In the genomic region with DNA sequence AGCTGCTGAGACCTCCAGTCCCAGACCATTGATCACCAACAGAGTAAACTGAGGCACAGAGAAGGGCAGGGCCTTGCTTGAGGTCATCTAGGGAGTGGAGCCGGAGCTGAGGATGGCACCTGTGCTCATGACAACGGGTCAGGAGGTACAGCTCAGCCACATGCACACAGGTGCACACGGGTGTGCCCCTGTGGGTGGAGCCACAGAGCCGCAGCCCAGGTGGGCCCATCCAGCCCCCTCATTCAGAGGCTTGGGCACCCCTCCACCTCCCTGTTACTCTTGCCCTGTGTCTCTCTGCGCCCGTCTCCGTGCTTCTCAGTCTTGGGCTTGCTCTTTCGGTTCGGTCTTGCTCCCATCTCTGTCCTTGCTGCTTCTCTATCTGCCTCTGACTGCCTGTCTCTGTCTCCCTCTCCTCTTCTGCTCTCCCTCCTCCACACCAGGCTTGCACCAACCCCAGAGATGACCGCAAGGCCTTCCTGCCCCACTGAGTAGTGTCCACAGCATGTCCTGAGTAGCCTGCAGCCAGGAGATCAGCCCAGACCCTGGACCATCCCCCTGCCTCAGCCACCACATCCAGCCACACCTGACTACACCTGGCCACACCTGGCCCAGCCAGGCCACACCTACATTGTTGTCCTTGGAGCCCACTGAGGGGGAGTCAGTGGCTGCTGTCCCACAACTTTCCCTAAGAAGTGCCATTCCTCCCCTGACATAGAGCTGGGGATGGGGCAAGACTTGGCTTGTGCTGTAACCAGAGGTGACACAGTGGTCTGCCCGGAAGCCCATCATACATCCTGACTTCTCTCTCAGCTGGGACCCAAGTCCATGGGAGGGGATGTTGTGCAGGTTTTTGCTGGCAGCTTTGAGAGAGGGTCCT, we compare ENCODE assay signal across 17 cellular contexts. TPM values are rescaled to one million over a fixed set of nuclear protein-coding genes. Genes with fewer than 3 reads are reported as not detected.
DNase-seq lines count a peak whose midpoint lies in the region; ATAC-seq, FAIRE-seq and TF ChIP-seq lines count a peak whose summit lies in the region.
"Had no signal": no experiment of that assay in that cellular context is flagged by ENCODE, and none has a peak within 500 bp of the region (broad histone marks: within the 10 kb centered on the region; RNA-seq: fewer than 3 reads in every experiment).

No MANE protein-coding gene starts in this region.

- WGBS in trophoblast cell (ENCODE audit: extremely low coverage, insufficient coverage, insufficient read length) = no CpG with 5 or more reads among the region's 11 CpGs
- WGBS in heart left ventricle, 4 donors = 94 to 97% (median 95%) methylated on average over 10 to 11 of the region's 11 CpGs

- H3K4me3 ChIP-seq in bronchial epithelial cell (ENCODE audit: low read depth, low read length) (no peak overlapping the region), trophoblast cell (ENCODE audit: low read depth, low read length) (peak overlapping the region; percentile 27), heart left ventricle (no peak overlapping the region)
- H3K4me3 ChIP-seq: PC-9 had no signal

- H3K27me3 Mint-ChIP-seq in stimulated activated naive CD8-positive, alpha-beta T cell treated with anti-CD3 and anti-CD28 coated beads, Interleukin-15, amount 100 ng/mL, for 72 hours = no peaks in the 10 kb centered on the region

- H2BK5ac ChIP-seq in trophoblast cell (ENCODE audit: low read depth, low read length, poor library complexity) = no peak overlapping the region

- TF ChIP-seq CTCF in bronchial epithelial cell (IDR thresholded peaks at IDR 0.05; ENCODE audit: insufficient read depth, low read length, severe bottlenecking) = no peak
- TF ChIP-seq CTCF in heart left ventricle (IDR thresholded peaks at IDR 0.05) = no peak

- DNase-seq in stimulated activated naive CD8-positive, alpha-beta T cell treated with anti-CD3 and anti-CD28 coated beads, Interleukin-15, amount 100 ng/mL, for 72 hours = no peak
- DNase-seq in stimulated activated naive CD8-positive, alpha-beta T cell treated with anti-CD3 and anti-CD28 coated beads, Interleukin-15, Interleukin-2, amounts not matched to agents 100 U/mL and 50 U/mL, for 24 hours = no peak
- DNase-seq in bronchial epithelial cell (ENCODE audit: low read depth) (no peak), trophoblast cell (no peak), dedifferentiated amniotic fluid mesenchymal stem cell (ENCODE audit: extremely low spot score) (no peak), heart left ventricle (no peak)
- DNase-seq: ACHN, AML-193, Caco-2, NCI-H1048, NCI-H2081 treated with DMSO at 0.1 percent for 48 hours, NCI-H524, PC-9 had no signal

- H4K91ac ChIP-seq in trophoblast cell (ENCODE audit: low read depth, low read length) = no peak overlapping the region

- no peak overlapping the region for H3K9ac ChIP-seq in trophoblast cell (ENCODE audit: low read length)
- H3K9ac ChIP-seq: KMS-11 had no signal

- ATAC-seq in stimulated activated naive CD8-positive, alpha-beta T cell treated with anti-CD3 and anti-CD28 coated beads, Interleukin-15, amount 100 ng/mL, for 72 hours = peak; percentile 6
- ATAC-seq in stimulated activated naive CD8-positive, alpha-beta T cell treated with anti-CD3 and anti-CD28 coated beads, Interleukin-15, Interleukin-2, amounts not matched to agents 100 U/mL and 50 U/mL, for 24 hours = no peak
- ATAC-seq in GM18909 (IDR thresholded peaks at IDR 0.05; ENCODE audit: poor library complexity, unreplicated experiment) (no peak), heart left ventricle (no peak)

- no peak for TF ChIP-seq POLR2A in heart left ventricle (IDR thresholded peaks at IDR 0.05)

- no peak overlapping the region for H4K8ac ChIP-seq in trophoblast cell (ENCODE audit: low read depth, low read length)

- no peak overlapping the region for H3K4me3 Mint-ChIP-seq in stimulated activated naive CD8-positive, alpha-beta T cell treated with anti-CD3 and anti-CD28 coated beads, Interleukin-15, amount 100 ng/mL, for 72 hours

- no peak overlapping the region for H3K18ac ChIP-seq in trophoblast cell (ENCODE audit: low read length)

- no peak overlapping the region for H2AFZ ChIP-seq in trophoblast cell (ENCODE audit: insufficient read depth, low read length, poor library complexity)
- H2AFZ ChIP-seq: PC-9 had no signal

- H3K79me1 ChIP-seq in trophoblast cell (ENCODE audit: low read length) = peaks cover 2% of the 10 kb centered on the region

- H3K9me3 ChIP-seq in trophoblast cell (ENCODE audit: insufficient read depth, low read depth, low read length) (peaks cover 2% of the 10 kb centered on the region), heart left ventricle (no peaks in the 10 kb centered on the region)
- H3K9me3 ChIP-seq: Caco-2 had no signal

- FAIRE-seq in bronchial epithelial cell (lab: Jason Lieb, UNC) = peak; percentile 92
- FAIRE-seq: H54 had no signal

- no peak overlapping the region for H3K14ac ChIP-seq in trophoblast cell (ENCODE audit: low read length)

- H3K4me1 ChIP-seq in trophoblast cell (ENCODE audit: control insufficient read depth in 1 of 2, insufficient read depth in 2 of 2, low read length in 2 of 2) (peaks cover 2 to 6% of the 10 kb centered on the region in 2 experiments), heart left ventricle (peaks cover 0 to 32% (median 11%) of the 10 kb centered on the region in 12 donors)
- H3K4me1 ChIP-seq: Caco-2 had no signal

- H4K12ac ChIP-seq in trophoblast cell (ENCODE audit: low read depth, low read length) = no peak overlapping the region

- no peak overlapping the region for H3K4me2 ChIP-seq in trophoblast cell (ENCODE audit: low read length)
- H3K4me2 ChIP-seq: KMS-11, PC-9 had no signal

- H3K23ac ChIP-seq in trophoblast cell (ENCODE audit: low read length) = no peak overlapping the region

- no peak overlapping the region for H3K4ac ChIP-seq in trophoblast cell (ENCODE audit: low read depth, low read length)

- no peaks in the 10 kb centered on the region for H3K9me3 Mint-ChIP-seq in stimulated activated naive CD8-positive, alpha-beta T cell treated with anti-CD3 and anti-CD28 coated beads, Interleukin-15, amount 100 ng/mL, for 72 hours

- no peak overlapping the region for H2BK12ac ChIP-seq in trophoblast cell (ENCODE audit: low read length)

- H3K27me3 ChIP-seq in bronchial epithelial cell (ENCODE audit: control insufficient read depth, insufficient read depth, low read length) = no peaks in the 10 kb centered on the region
- no peaks in the 10 kb centered on the region for H3K27me3 ChIP-seq in trophoblast cell (ENCODE audit: insufficient read depth, low read length)
- no peaks in the 10 kb centered on the region for H3K27me3 ChIP-seq in heart left ventricle

- no peak overlapping the region for H2BK120ac ChIP-seq in trophoblast cell (ENCODE audit: insufficient read depth, low read length, poor library complexity)

- H2AK5ac ChIP-seq in trophoblast cell (ENCODE audit: low read length) = no peak overlapping the region

- intact Hi-C loops in heart left ventricle (cut with DNase I) = no loop called here

- H3K27ac ChIP-seq in trophoblast cell (ENCODE audit: low read depth, low read length) (no peak overlapping the region), heart left ventricle (no peak overlapping the region)
- H3K27ac ChIP-seq: KMS-11, PC-9 had no signal

- peaks cover 19% of the 10 kb centered on the region for H3K4me1 Mint-ChIP-seq in stimulated activated naive CD8-positive, alpha-beta T cell treated with anti-CD3 and anti-CD28 coated beads, Interleukin-15, amount 100 ng/mL, for 72 hours

- peaks cover 2% of the 10 kb centered on the region for H3K36me3 ChIP-seq in bronchial epithelial cell (ENCODE audit: control insufficient read depth, insufficient read depth, low read length)
- no peaks in the 10 kb centered on the region for H3K36me3 ChIP-seq in trophoblast cell (ENCODE audit: control insufficient read depth in 1 of 2, insufficient read depth in 2 of 2, low read length in 2 of 2)
- no peaks in the 10 kb centered on the region for H3K36me3 ChIP-seq in heart left ventricle

- peak overlapping the region in 1 of 2 donors; percentile 85 for H3K27ac Mint-ChIP-seq in stimulated activated naive CD8-positive, alpha-beta T cell treated with anti-CD3 and anti-CD28 coated beads, Interleukin-15, amount 100 ng/mL, for 72 hours

- H3K79me2 ChIP-seq in trophoblast cell (ENCODE audit: control insufficient read depth, insufficient read depth, low read length, poor library complexity) = no peaks in the 10 kb centered on the region

RNA-seq across cellular contexts. Expression of gene CRYBB3, which starts 39.3 kb away (rescaled TPM):
- total RNA-seq in bronchial epithelial cell (not detected in 2 replicates), heart left ventricle (under 1 TPM in 2 of 9 donors, not detected in 7; 0.36 to 0.37 TPM)
- polyA plus RNA-seq in trophoblast cell (2013) = 0.14 and 0.17 TPM in 2 replicates
- not detected for polyA plus RNA-seq in heart left ventricle
- total RNA-seq: Caco-2, M059J had no signal

RNA-seq across cellular contexts. Expression of gene CRYBB2, which starts 59.1 kb away (rescaled TPM):
- total RNA-seq in bronchial epithelial cell (not detected in 2 replicates), heart left ventricle (not detected)
- 0.08 TPM in 1 of 2 replicates, not detected in the other for polyA plus RNA-seq in trophoblast cell (2013)
- polyA plus RNA-seq in heart left ventricle = not detected
- total RNA-seq: Caco-2 had no signal
